Comparison of ENCODE assay signal across 8 cellular contexts in the genomic region with DNA sequence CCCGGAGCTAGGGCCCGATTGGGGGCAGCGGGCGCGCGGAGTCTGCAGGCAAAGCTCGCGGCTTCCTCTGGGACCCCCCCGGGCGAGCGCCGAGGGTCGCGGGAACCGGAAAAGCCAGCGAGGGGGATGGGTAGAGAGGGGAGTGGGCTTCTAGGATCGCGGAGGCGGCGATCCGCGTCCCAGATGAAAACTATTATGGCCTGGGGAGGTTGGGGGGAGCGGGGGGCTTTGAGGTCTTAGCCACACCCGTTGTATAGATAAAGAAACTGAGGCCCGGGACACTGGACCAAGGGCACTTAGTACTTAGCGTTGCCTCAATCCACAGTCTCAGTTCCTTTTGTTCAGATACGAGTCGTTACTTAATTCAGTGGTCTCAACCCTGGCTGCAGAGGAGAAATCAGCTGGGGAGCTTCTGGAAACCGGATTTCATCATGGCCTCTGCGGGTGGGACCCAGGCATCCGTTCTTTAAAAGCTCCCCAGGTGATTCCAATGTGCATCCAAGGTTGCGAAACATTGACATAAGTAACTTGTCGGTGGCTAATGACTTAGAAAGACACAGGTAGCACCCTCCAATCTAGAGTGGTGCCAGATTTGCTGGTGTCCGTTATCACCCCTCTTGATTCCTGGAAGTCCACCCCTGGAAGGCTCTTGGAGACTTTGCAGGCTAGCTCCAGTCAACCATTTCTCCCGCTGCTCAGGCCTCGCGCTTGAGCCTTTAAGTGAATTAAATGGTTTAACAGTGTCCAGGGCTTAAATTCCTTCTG.
DNase-seq lines count a peak whose midpoint lies in the region; ATAC-seq, FAIRE-seq and TF ChIP-seq lines count a peak whose summit lies in the region.

No MANE protein-coding gene starts in this region.

- intact Hi-C loops in activated naive CD4-positive, alpha-beta T cell treated with anti-CD3 and anti-CD28 coated beads for 36 hours (cut with micrococcal nuclease): loop anchor here (5.0 kb wide), 1 partner anchor 88 kb away; the partner anchor contains the start of gene GEMIN8

- POLR2A ChIA-PET in activated naive CD8-positive, alpha-beta T cell treated with anti-CD3 and anti-CD28 coated beads, Interleukin-2, amount 10 ng/mL, durations not matched to agents 7 days and 5 days (lab: Charles Lee): no interaction called here

- H4K20me1 ChIP-seq in keratinocyte (ENCODE audit: control insufficient read depth, extremely low read depth, insufficient read depth, low read length): peaks cover 2% of the 10 kb centered on the region

- dilution Hi-C loops in keratinocyte (cut with MboI; ENCODE audit: extremely low pct_ligation_motif_present, low sequenced_read_pairs): no loop called here

- no peak for TF ChIP-seq CTCF in keratinocyte (optimal IDR thresholded peaks at IDR 0.05 in 1 of 3, IDR thresholded peaks at IDR 0.05 in 1 of 3, conservative IDR thresholded peaks at IDR 0.05 in 1 of 3; ENCODE audit: extremely low read depth in 1 of 3, insufficient read depth in 2 of 3, low read length in 3 of 3)

- H3K4me1 Mint-ChIP-seq in activated naive CD4-positive, alpha-beta T cell treated with anti-CD3 and anti-CD28 coated beads, Interleukin-2, amount 10 ng/mL, durations not matched to agents 7 days and 5 days: peaks cover 5% of the 10 kb centered on the region
- H3K4me1 Mint-ChIP-seq in activated naive CD4-positive, alpha-beta T cell treated with anti-CD3 and anti-CD28 coated beads for 36 hours (ENCODE audit: low read depth): no peaks in the 10 kb centered on the region
- H3K4me1 Mint-ChIP-seq in activated naive CD8-positive, alpha-beta T cell treated with anti-CD3 and anti-CD28 coated beads, Interleukin-2, amount 10 ng/mL, durations not matched to agents 7 days and 5 days: no peaks in the 10 kb centered on the region

- H3K9me3 Mint-ChIP-seq in activated naive CD4-positive, alpha-beta T cell treated with anti-CD3 and anti-CD28 coated beads, Interleukin-2, amount 10 ng/mL, durations not matched to agents 7 days and 5 days: no peaks in the 10 kb centered on the region
- no peaks in the 10 kb centered on the region for H3K9me3 Mint-ChIP-seq in activated naive CD4-positive, alpha-beta T cell treated with anti-CD3 and anti-CD28 coated beads for 36 hours
- H3K9me3 Mint-ChIP-seq in activated naive CD8-positive, alpha-beta T cell treated with anti-CD3 and anti-CD28 coated beads, Interleukin-2, amount 10 ng/mL, durations not matched to agents 7 days and 5 days: no peaks in the 10 kb centered on the region

- H3K9me3 ChIP-seq in keratinocyte (ENCODE audit: control insufficient read depth, low read depth, low read length): no peaks in the 10 kb centered on the region
- H3K9me3 ChIP-seq in thymus (ENCODE audit: control insufficient read depth): no peaks in the 10 kb centered on the region

- H3K9ac ChIP-seq in keratinocyte (ENCODE audit: control insufficient read depth, extremely low read depth, insufficient read depth, low read length): no peak overlapping the region

- no peaks in the 10 kb centered on the region for H3K9me1 ChIP-seq in keratinocyte (ENCODE audit: control insufficient read depth, extremely low read depth, insufficient read depth, low read length)

- no peak for ATAC-seq in activated naive CD8-positive, alpha-beta T cell treated with anti-CD3 and anti-CD28 coated beads, Interleukin-2, amount 10 ng/mL, durations not matched to agents 7 days and 5 days (ENCODE audit: low read depth)
- ATAC-seq in HG02870 (IDR thresholded peaks at IDR 0.05; ENCODE audit: unreplicated experiment): no peak

- H3K79me2 ChIP-seq in keratinocyte (ENCODE audit: control insufficient read depth, insufficient read depth, low read length): no peaks in the 10 kb centered on the region

- H3K27me3 ChIP-seq in keratinocyte (ENCODE audit: control insufficient read depth, extremely low read depth, insufficient read depth, low read length) (peaks cover 43% of the 10 kb centered on the region), thymus (ENCODE audit: control insufficient read depth, insufficient read depth) (peaks cover 2% of the 10 kb centered on the region)

- H3K27ac ChIP-seq in keratinocyte (ENCODE audit: control insufficient read depth, insufficient read depth, low read length) (no peak overlapping the region), thymus (ENCODE audit: low read depth) (no peak overlapping the region)

- no peak for FAIRE-seq in keratinocyte (lab: Jason Lieb, UNC)

- peaks cover 38% of the 10 kb centered on the region for H3K27me3 Mint-ChIP-seq in activated naive CD4-positive, alpha-beta T cell treated with anti-CD3 and anti-CD28 coated beads, Interleukin-2, amount 10 ng/mL, durations not matched to agents 7 days and 5 days
- H3K27me3 Mint-ChIP-seq in activated naive CD4-positive, alpha-beta T cell treated with anti-CD3 and anti-CD28 coated beads for 36 hours (ENCODE audit: low read depth): peaks cover 34% of the 10 kb centered on the region
- H3K27me3 Mint-ChIP-seq in activated naive CD8-positive, alpha-beta T cell treated with anti-CD3 and anti-CD28 coated beads, Interleukin-2, amount 10 ng/mL, durations not matched to agents 7 days and 5 days: peaks cover 34% of the 10 kb centered on the region

- H3K27ac Mint-ChIP-seq in activated naive CD4-positive, alpha-beta T cell treated with anti-CD3 and anti-CD28 coated beads, Interleukin-2, amount 10 ng/mL, durations not matched to agents 7 days and 5 days: no peak overlapping the region
- H3K27ac Mint-ChIP-seq in activated naive CD4-positive, alpha-beta T cell treated with anti-CD3 and anti-CD28 coated beads for 36 hours: no peak overlapping the region
- H3K27ac Mint-ChIP-seq in activated naive CD8-positive, alpha-beta T cell treated with anti-CD3 and anti-CD28 coated beads, Interleukin-2, amount 10 ng/mL, durations not matched to agents 7 days and 5 days: no peak overlapping the region

- CTCF ChIA-PET in activated naive CD4-positive, alpha-beta T cell treated with anti-CD3 and anti-CD28 coated beads, Interleukin-2, amount 10 ng/mL, durations not matched to agents 7 days and 5 days (lab: Charles Lee): no interaction called here
- CTCF ChIA-PET in activated naive CD4-positive, alpha-beta T cell treated with anti-CD3 and anti-CD28 coated beads for 36 hours (lab: Charles Lee): no interaction called here

- H3K4me3 ChIP-seq in keratinocyte (ENCODE audit: control insufficient read depth in 2 of 3, extremely low read depth in 1 of 3, insufficient read depth in 2 of 3, low read depth in 1 of 3, low read length in 3 of 3) (peak overlapping the region in 1 of 3 experiments; percentile 44), thymus (ENCODE audit: low read length) (peak overlapping the region; percentile 42)

- H3K4me3 Mint-ChIP-seq in activated naive CD4-positive, alpha-beta T cell treated with anti-CD3 and anti-CD28 coated beads, Interleukin-2, amount 10 ng/mL, durations not matched to agents 7 days and 5 days: peak overlapping the region; percentile 37
- H3K4me3 Mint-ChIP-seq in activated naive CD4-positive, alpha-beta T cell treated with anti-CD3 and anti-CD28 coated beads for 36 hours: no peak overlapping the region
- peak overlapping the region; percentile 49 for H3K4me3 Mint-ChIP-seq in activated naive CD8-positive, alpha-beta T cell treated with anti-CD3 and anti-CD28 coated beads, Interleukin-2, amount 10 ng/mL, durations not matched to agents 7 days and 5 days

- H3K4me1 ChIP-seq in keratinocyte (ENCODE audit: control insufficient read depth, extremely low read depth, insufficient read depth, low read length) (no peaks in the 10 kb centered on the region), thymus (ENCODE audit: control insufficient read depth, insufficient read depth, low read length) (no peaks in the 10 kb centered on the region)

- no peak overlapping the region for H2AFZ ChIP-seq in keratinocyte (ENCODE audit: control insufficient read depth, low read length)

- 15% methylated on average over 37 of the region's 37 CpGs for WGBS in thymus

- peak overlapping the region; percentile 57 for H3K4me2 ChIP-seq in keratinocyte (ENCODE audit: control insufficient read depth, extremely low read depth, insufficient read depth, low read depth, low read length)

- DNase-seq in activated naive CD4-positive, alpha-beta T cell treated with anti-CD3 and anti-CD28 coated beads, Interleukin-2, amount 10 ng/mL, durations not matched to agents 7 days and 5 days: no peak
- DNase-seq in activated naive CD4-positive, alpha-beta T cell treated with anti-CD3 and anti-CD28 coated beads for 36 hours: no peak
- no peak for DNase-seq in activated naive CD8-positive, alpha-beta T cell treated with anti-CD3 and anti-CD28 coated beads, Interleukin-2, amount 10 ng/mL, durations not matched to agents 7 days and 5 days
- DNase-seq in keratinocyte (ENCODE audit: low read depth, low spot score) (no peak), NCI-H345 (lab: John Stamatoyannopoulos, UW) (no peak), HPDE6-E6E7 (ENCODE audit: extremely low spot score) (no peak)

- H3K36me3 ChIP-seq in keratinocyte (ENCODE audit: control insufficient read depth in 2 of 2, extremely low read depth in 1 of 2, insufficient read depth in 2 of 2, low read length in 2 of 2) (no peaks in the 10 kb centered on the region), thymus (ENCODE audit: control insufficient read depth, insufficient read depth) (no peaks in the 10 kb centered on the region)

- no peaks in the 10 kb centered on the region for H3K36me3 Mint-ChIP-seq in activated naive CD4-positive, alpha-beta T cell treated with anti-CD3 and anti-CD28 coated beads, Interleukin-2, amount 10 ng/mL, durations not matched to agents 7 days and 5 days
- no peaks in the 10 kb centered on the region for H3K36me3 Mint-ChIP-seq in activated naive CD4-positive, alpha-beta T cell treated with anti-CD3 and anti-CD28 coated beads for 36 hours (ENCODE audit: low read depth)
- no peaks in the 10 kb centered on the region for H3K36me3 Mint-ChIP-seq in activated naive CD8-positive, alpha-beta T cell treated with anti-CD3 and anti-CD28 coated beads, Interleukin-2, amount 10 ng/mL, durations not matched to agents 7 days and 5 days
